In genomic region chr1:102118150-102118549, GRCh38 we compare ENCODE assay signal across 28 cellular contexts.
"Had no signal": no experiment of that assay in that cellular context is flagged by ENCODE, and none has a peak within 500 bp of the region (broad histone marks: within the 10 kb centered on the region; RNA-seq: fewer than 3 reads in every experiment).

No MANE protein-coding gene starts in this region.

- H3K36me3 Mint-ChIP-seq: immature natural killer cell; naive thymus-derived CD4-positive, alpha-beta T cell; natural killer cell treated with Interleukin-12 subunit alpha and Interleukin-12 subunit beta and Interleukin-15 and Interleukin-18, amount 100 ng/mL, for 72 hours; stimulated activated effector memory CD8-positive, alpha-beta T cell treated with anti-CD3 and anti-CD28 coated beads, Interleukin-12 subunit alpha, Interleukin-12 subunit beta, amount 100 ng/mL, for 72 hours had no signal

- H3K27me3 Mint-ChIP-seq: naive thymus-derived CD4-positive, alpha-beta T cell; natural killer cell treated with Interleukin-12 subunit alpha and Interleukin-12 subunit beta and Interleukin-15 and Interleukin-18, amount 100 ng/mL, for 72 hours; progenitor cell of endocrine pancreas; stimulated activated naive CD8-positive, alpha-beta T cell treated with anti-CD3 and anti-CD28 coated beads, Interleukin-15, Interleukin-2, amounts not matched to agents 100 ng/mL and 50 ng/mL, for 24 hours had no signal

- H3K36me3 ChIP-seq: left lung, lower lobe of right lung, ovary, right atrium auricular region, spleen, suprapubic skin, thoracic aorta, tibial artery, upper lobe of right lung had no signal

- H3K27me3 ChIP-seq: left lung, ovary, right atrium auricular region, spleen, suprapubic skin, tibial artery, upper lobe of right lung had no signal

- DNase-seq: hypothalamus; immature natural killer cell; kidney; left colon; left lung; lower lobe of right lung; mammary epithelial cell; mesenchymal stem cell; midbrain; mucosa of descending colon; naive thymus-derived CD4-positive, alpha-beta T cell; ovary; spleen; stimulated activated CD4-positive, alpha-beta T cell treated with anti-CD3 and anti-CD28 coated beads, Interleukin-4, amount 100 ng/mL, for 24 hours; stimulated activated naive CD4-positive, alpha-beta T cell; tibial artery; trophoblast cell; upper lobe of right lung had no signal

- H3K27ac Mint-ChIP-seq: immature natural killer cell; naive thymus-derived CD4-positive, alpha-beta T cell; natural killer cell treated with Interleukin-12 subunit alpha and Interleukin-12 subunit beta and Interleukin-15 and Interleukin-18, amount 100 ng/mL, for 72 hours; progenitor cell of endocrine pancreas; stimulated activated effector memory CD8-positive, alpha-beta T cell treated with anti-CD3 and anti-CD28 coated beads, Interleukin-12 subunit alpha, Interleukin-12 subunit beta, amount 100 ng/mL, for 72 hours; stimulated activated naive CD8-positive, alpha-beta T cell treated with anti-CD3 and anti-CD28 coated beads, Interleukin-15, Interleukin-2, amounts not matched to agents 100 ng/mL and 50 ng/mL, for 24 hours had no signal

- H3K4me1 Mint-ChIP-seq: immature natural killer cell; neural crest cell; stimulated activated effector memory CD8-positive, alpha-beta T cell treated with anti-CD3 and anti-CD28 coated beads, Interleukin-12 subunit alpha, Interleukin-12 subunit beta, amount 100 ng/mL, for 72 hours had no signal

- H3K9me3 Mint-ChIP-seq: neural crest cell had no signal

- H3K27ac ChIP-seq: left lung, lower lobe of right lung, ovary, right atrium auricular region, skin epidermis, spleen, suprapubic skin, thoracic aorta, tibial artery, upper lobe of right lung had no signal

- H3K4me1 ChIP-seq: left lung, lower lobe of right lung, right atrium auricular region, spleen, suprapubic skin, tibial artery, upper lobe of right lung had no signal

- H3K4me3 ChIP-seq: left lung, lower lobe of right lung, mucosa of descending colon, ovary, right atrium auricular region, skin epidermis, spleen, suprapubic skin, thoracic aorta, tibial artery, upper lobe of right lung had no signal

- H3K9me3 ChIP-seq: left lung, lower lobe of right lung, mucosa of descending colon, ovary, right atrium auricular region, suprapubic skin, thoracic aorta, tibial artery, upper lobe of right lung had no signal

- ATAC-seq: left colon; left lung; lower lobe of right lung; mucosa of descending colon; naive thymus-derived CD4-positive, alpha-beta T cell; natural killer cell treated with Interleukin-12 subunit alpha and Interleukin-12 subunit beta and Interleukin-15 and Interleukin-18, amount 100 ng/mL, for 72 hours; sciatic nerve; stimulated activated effector memory CD8-positive, alpha-beta T cell treated with anti-CD3 and anti-CD28 coated beads, Interleukin-12 subunit alpha, Interleukin-12 subunit beta, amount 100 ng/mL, for 72 hours; upper lobe of right lung had no signal

- H3K4me3 Mint-ChIP-seq: immature natural killer cell; naive thymus-derived CD4-positive, alpha-beta T cell; natural killer cell treated with Interleukin-12 subunit alpha and Interleukin-12 subunit beta and Interleukin-15 and Interleukin-18, amount 100 ng/mL, for 72 hours; neural crest cell; stimulated activated effector memory CD8-positive, alpha-beta T cell treated with anti-CD3 and anti-CD28 coated beads, Interleukin-12 subunit alpha, Interleukin-12 subunit beta, amount 100 ng/mL, for 72 hours; stimulated activated naive CD8-positive, alpha-beta T cell treated with anti-CD3 and anti-CD28 coated beads, Interleukin-15, Interleukin-2, amounts not matched to agents 100 ng/mL and 50 ng/mL, for 24 hours had no signal
